13 cellular contexts compared by ENCODE assay signal in genomic region chr1:65477414-65478378, GRCh38.
"Had no signal": no experiment of that assay in that cellular context is flagged by ENCODE, and none has a peak within 500 bp of the region (broad histone marks: within the 10 kb centered on the region; RNA-seq: fewer than 3 reads in every experiment).

No MANE protein-coding gene starts in this region.

- H3K4me1 ChIP-seq: neural progenitor cell, parathyroid adenoma had no signal

- H3K27me3 ChIP-seq: heart right ventricle, neural progenitor cell, tibial nerve had no signal

- H3K27ac ChIP-seq: neural progenitor cell, parathyroid adenoma had no signal

- H3K36me3 ChIP-seq: heart right ventricle, neural progenitor cell, tibial nerve had no signal

- H3K4me3 ChIP-seq: heart right ventricle, neural progenitor cell, tibial nerve had no signal

- H3K36me3 Mint-ChIP-seq: neural progenitor cell, WTC11 had no signal

- H3K4me1 Mint-ChIP-seq: activated naive CD8-positive, alpha-beta T cell treated with anti-CD3 and anti-CD28 coated beads, Interleukin-2, amount 50 U/mL, for 24 hours; WTC11 had no signal

- DNase-seq: activated CD4-positive, alpha-beta T cell treated with anti-CD3 and anti-CD28 coated beads for 48 hours; activated naive CD4-positive, alpha-beta T cell treated with Interleukin-2 at 50 U/mL for 16 hours; activated naive CD8-positive, alpha-beta T cell treated with anti-CD3 and anti-CD28 coated beads, Interleukin-2, amount 50 U/mL, for 24 hours; central memory CD4-positive, alpha-beta T cell; effector memory CD8-positive, alpha-beta T cell; heart right ventricle; islet precursor cell; small intestine had no signal

- H3K27ac Mint-ChIP-seq: activated naive CD8-positive, alpha-beta T cell treated with anti-CD3 and anti-CD28 coated beads, Interleukin-2, amount 50 U/mL, for 24 hours; effector memory CD8-positive, alpha-beta T cell; neural progenitor cell; T-helper 1 cell treated with Interleukin-12 subunit alpha and Interleukin-12 subunit beta and Interleukin-4 antibody, amounts not matched to agents 30 μg/mL and 1 μg/mL, for 36 hours; WTC11 had no signal

- H3K9me3 Mint-ChIP-seq: activated naive CD8-positive, alpha-beta T cell treated with anti-CD3 and anti-CD28 coated beads, Interleukin-2, amount 50 U/mL, for 24 hours; effector memory CD8-positive, alpha-beta T cell; neural progenitor cell; T-helper 1 cell treated with Interleukin-12 subunit alpha and Interleukin-12 subunit beta and Interleukin-4 antibody, amounts not matched to agents 30 μg/mL and 1 μg/mL, for 36 hours; WTC11 had no signal

- H3K4me3 Mint-ChIP-seq: activated naive CD8-positive, alpha-beta T cell treated with anti-CD3 and anti-CD28 coated beads, Interleukin-2, amount 50 U/mL, for 24 hours; effector memory CD8-positive, alpha-beta T cell; neural progenitor cell; T-helper 1 cell treated with Interleukin-12 subunit alpha and Interleukin-12 subunit beta and Interleukin-4 antibody, amounts not matched to agents 30 μg/mL and 1 μg/mL, for 36 hours; WTC11 had no signal

- H3K9me3 ChIP-seq: heart right ventricle, tibial nerve had no signal

- H3K27me3 Mint-ChIP-seq: activated naive CD8-positive, alpha-beta T cell treated with anti-CD3 and anti-CD28 coated beads, Interleukin-2, amount 50 U/mL, for 24 hours; effector memory CD8-positive, alpha-beta T cell had no signal

- ATAC-seq: activated naive CD8-positive, alpha-beta T cell treated with anti-CD3 and anti-CD28 coated beads, Interleukin-2, amount 50 U/mL, for 24 hours; effector memory CD8-positive, alpha-beta T cell; WTC11 had no signal
